7 cellular contexts compared by ENCODE assay signal in the genomic region with DNA sequence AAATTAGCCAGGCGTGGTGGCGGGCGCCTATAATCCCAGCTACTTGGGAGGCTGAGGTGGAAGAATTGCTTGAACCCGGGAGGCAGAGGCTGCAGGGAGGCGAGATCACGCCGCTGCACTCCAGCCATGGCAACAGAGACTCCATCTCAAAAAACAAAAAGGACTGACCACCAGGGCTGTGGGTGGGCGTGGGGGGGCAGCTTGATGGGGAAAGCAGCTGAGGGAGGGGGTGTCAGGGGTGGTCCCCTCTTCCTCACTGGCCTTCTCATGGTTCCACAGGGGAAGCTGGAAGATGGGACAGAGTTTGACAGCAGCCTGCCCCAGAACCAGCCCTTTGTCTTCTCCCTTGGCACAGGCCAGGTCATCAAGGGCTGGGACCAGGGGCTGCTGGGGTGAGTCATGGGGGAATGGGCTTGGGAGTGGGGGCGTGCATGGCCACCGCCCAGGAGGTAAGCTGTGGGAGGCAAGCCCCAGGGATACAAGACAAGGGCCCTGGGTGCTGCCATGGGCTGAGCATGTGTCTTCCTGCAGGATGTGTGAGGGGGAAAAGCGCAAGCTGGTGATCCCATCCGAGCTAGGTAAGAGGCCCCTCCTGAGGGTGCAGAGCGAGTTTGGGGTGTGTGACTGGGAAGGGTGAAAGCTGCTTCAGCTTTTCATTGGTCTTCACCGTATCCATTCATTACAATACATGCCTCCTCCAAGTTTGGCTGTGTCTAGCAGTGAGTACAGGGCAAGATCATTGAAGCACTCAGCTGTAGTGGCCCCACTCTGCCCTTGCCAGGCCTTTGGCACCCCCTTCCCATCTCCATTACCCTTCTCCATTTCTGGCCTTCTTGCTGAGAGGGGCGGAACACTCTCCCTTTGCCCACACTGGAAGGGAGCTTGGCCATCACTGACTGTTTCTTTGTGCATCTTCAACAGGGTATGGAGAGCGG. TPM values are rescaled to one million over a fixed set of nuclear protein-coding genes. Genes with fewer than 3 reads are reported as not detected.
DNase-seq lines count a peak whose midpoint lies in the region; FAIRE-seq and TF ChIP-seq lines count a peak whose summit lies in the region.

No MANE protein-coding gene starts in this region.

- no peak overlapping the region for H2BK12ac ChIP-seq in H9 (ENCODE audit: insufficient read length, low read depth, low read length)

- H4K5ac ChIP-seq in H9 (ENCODE audit: insufficient read length, low read depth, low read length), result no peak overlapping the region

- TF ChIP-seq CTCF in H9 (conservative IDR thresholded peaks at IDR 0.05) (no peak), SU-DHL-6 (IDR thresholded peaks at IDR 0.05; ENCODE audit: insufficient read depth, low read length, poor library complexity, severe bottlenecking) (no peak), fibroblast of pulmonary artery (IDR thresholded peaks at IDR 0.05; ENCODE audit: low read length, missing control alignments) (no peak)

- no peaks in the 10 kb centered on the region for H4K20me1 ChIP-seq in H9 (ENCODE audit: control insufficient read depth, insufficient read depth, insufficient read length)
- no peaks in the 10 kb centered on the region for H4K20me1 ChIP-seq in SU-DHL-6 (ENCODE audit: low read depth, low read length)

- H2AK5ac ChIP-seq in H9 (ENCODE audit: insufficient read length, low read length), result no peak overlapping the region

- H3T11ph ChIP-seq in H9 (ENCODE audit: low read length), result no peak overlapping the region

- DNase-seq in H9 (no peak), fibroblast of pulmonary artery (ENCODE audit: low read depth) (no peak), small intestine (no peak), HPDE6-E6E7 (ENCODE audit: extremely low spot score) (no peak), NCI-H1694 treated with DMSO at 0.1 percent for 48 hours (lab: John Stamatoyannopoulos, UW) (no peak)
- no peak for DNase-seq in effector CD8-positive, alpha-beta T cell (lab: John Stamatoyannopoulos, UW)

- H3K27me3 Mint-ChIP-seq in H9 (ENCODE audit: low read depth), result no peaks in the 10 kb centered on the region

- H3K79me2 ChIP-seq in H9 (ENCODE audit: insufficient read depth, low read length) (peaks cover 9% of the 10 kb centered on the region; the same call in 1 of the 2 replicates), SU-DHL-6 (ENCODE audit: insufficient read depth, low read length) (peaks cover 22% of the 10 kb centered on the region)

- H3K9me3 Mint-ChIP-seq in H9, result no peaks in the 10 kb centered on the region; a peak in 1 of 5 replicates

- H3K36me3 ChIP-seq in SU-DHL-6 (ENCODE audit: low read length), result no peaks in the 10 kb centered on the region
- H3K36me3 ChIP-seq in small intestine (ENCODE audit: control insufficient read depth in 2 of 2, insufficient read depth in 2 of 2, low read length in 2 of 2), result peaks cover 0 to 5% of the 10 kb centered on the region in 2 donors

- peaks cover 21% of the 10 kb centered on the region for H3K23me2 ChIP-seq in H9 (ENCODE audit: insufficient read length, low read depth, low read length, poor library complexity, severe bottlenecking)

- H3K4me3 Mint-ChIP-seq in H9, result peak overlapping the region; percentile 85 to 93

- no peak overlapping the region for H3K27ac ChIP-seq in H9 (ENCODE audit: insufficient read length, low read depth, low read length)
- H3K27ac ChIP-seq in SU-DHL-6 (ENCODE audit: low read depth, low read length), result peak overlapping the region; percentile 71
- peak overlapping the region; percentile 6 to 33 for H3K27ac ChIP-seq in small intestine (ENCODE audit: low read depth in 1 of 2, low read length in 1 of 2)

- H2BK5ac ChIP-seq in H9 (ENCODE audit: insufficient read length, low read length), result no peak overlapping the region

- no peaks in the 10 kb centered on the region for H3K9me2 ChIP-seq in SU-DHL-6 (replicated peaks; ENCODE audit: insufficient read depth, low read length)

- H3K36me3 Mint-ChIP-seq in H9 (ENCODE audit: insufficient read depth in 1 of 3, low read depth in 3 of 3), result peaks cover 13 to 33% (median 19%) of the 10 kb centered on the region in 3 experiments

- no peaks in the 10 kb centered on the region for H3K79me1 ChIP-seq in H9 (ENCODE audit: insufficient read depth, low read depth, low read length, poor library complexity, severe bottlenecking)

- no peak overlapping the region for H2BK20ac ChIP-seq in H9 (ENCODE audit: low read depth, low read length, poor library complexity, severe bottlenecking)

- H3F3A ChIP-seq in SU-DHL-6 (ENCODE audit: insufficient read depth), result peaks cover 62% of the 10 kb centered on the region

- H3K4me2 ChIP-seq in H9 (ENCODE audit: insufficient read depth, insufficient read length, low read length), result peak overlapping the region; percentile 81
- peak overlapping the region; percentile 93 for H3K4me2 ChIP-seq in SU-DHL-6 (ENCODE audit: low read depth, low read length, poor library complexity, severe bottlenecking)

- H2AFZ ChIP-seq in H9 (ENCODE audit: low read length), result no peak overlapping the region
- H2AFZ ChIP-seq in SU-DHL-6 (ENCODE audit: low read depth, low read length, severe bottlenecking), result no peak overlapping the region

- H3K4me3 ChIP-seq in SU-DHL-6 (ENCODE audit: insufficient read depth, low read length, poor library complexity, severe bottlenecking) (no peak overlapping the region), fibroblast of pulmonary artery (replicated peaks; ENCODE audit: low read depth, low read length) (peak overlapping the region; percentile 84), small intestine (ENCODE audit: low read depth in 1 of 2, low read length in 2 of 2) (peak overlapping the region in 1 of 2 donors; percentile 97)

- H3K9me3 ChIP-seq in H9 (ENCODE audit: control insufficient read depth, low read depth, low read length) (no peaks in the 10 kb centered on the region), SU-DHL-6 (ENCODE audit: insufficient read depth, low read length) (no peaks in the 10 kb centered on the region), small intestine (ENCODE audit: control insufficient read depth, low read depth) (no peaks in the 10 kb centered on the region)

- no peaks in the 10 kb centered on the region for H3K27me3 ChIP-seq in H9 (ENCODE audit: insufficient read depth, low read length)
- no peaks in the 10 kb centered on the region for H3K27me3 ChIP-seq in SU-DHL-6 (ENCODE audit: low read length)
- H3K27me3 ChIP-seq in small intestine (ENCODE audit: control insufficient read depth in 2 of 2, insufficient read depth in 2 of 2, low read length in 2 of 2), result no peaks in the 10 kb centered on the region

- no peak overlapping the region for H2BK120ac ChIP-seq in H9 (ENCODE audit: low read depth, low read length, poor library complexity, severe bottlenecking)

- H3K4me1 Mint-ChIP-seq in H9, result peaks cover 27 to 33% of the 10 kb centered on the region in 2 experiments

- H3K56ac ChIP-seq in H9 (ENCODE audit: insufficient read length, low read depth, low read length), result no peak overlapping the region

- no peak overlapping the region for H4K8ac ChIP-seq in H9 (replicated peaks; ENCODE audit: insufficient read length, low read depth, low read length)

- H3K27ac Mint-ChIP-seq in H9, result peak overlapping the region; percentile 40 to 86 (median 75); a peak in 4 of 7 replicates

- no peak overlapping the region for H3K4ac ChIP-seq in H9 (ENCODE audit: low read depth, low read length)

- FAIRE-seq in small intestine (lab: Jason Lieb, UNC), result no peak

- no peak overlapping the region for H2BK15ac ChIP-seq in H9 (ENCODE audit: low read depth, low read length)

- H3K9ac ChIP-seq in H9 (ENCODE audit: extremely low read depth, insufficient read length, low read length) (no peak overlapping the region), SU-DHL-6 (ENCODE audit: low read length) (no peak overlapping the region)

- H3K14ac ChIP-seq in H9 (ENCODE audit: insufficient read depth, low read length), result no peak overlapping the region

- H3K18ac ChIP-seq in H9 (ENCODE audit: insufficient read length, low read depth, low read length), result no peak overlapping the region

- H4K91ac ChIP-seq in H9 (ENCODE audit: insufficient read length, low read depth, low read length), result no peak overlapping the region

- H3K4me1 ChIP-seq in H9 (ENCODE audit: insufficient read depth, low read length) (no peaks in the 10 kb centered on the region), small intestine (ENCODE audit: control insufficient read depth in 2 of 2, insufficient read depth in 1 of 2, low read depth in 1 of 2, low read length in 1 of 2) (no peaks in the 10 kb centered on the region)

- no peak overlapping the region for H3K23ac ChIP-seq in H9 (ENCODE audit: insufficient read length, low read depth, low read length)

- WGBS in H9 (ENCODE audit: extremely low coverage, insufficient read length, low lambda C conversion rate), result no CpG with 5 or more reads among the region's 16 CpGs
- 80 to 83% (median 82%) methylated on average over 14 to 16 of the region's 16 CpGs for WGBS in small intestine, 3 donors

RNA-seq across cellular contexts. Expression of a gene that starts 2.3 kb away (rescaled TPM):
- 36.5 and 41.0 TPM in 2 replicates for total RNA-seq in H9 (2021)
- polyA plus RNA-seq in small intestine, result 100 to 1,000 TPM; 199 to 268 (median 227) TPM

RNA-seq across cellular contexts. Expression of a gene that starts 3.6 kb away (rescaled TPM):
- 358 and 363 TPM in 2 replicates for total RNA-seq in H9 (2021)
- polyA plus RNA-seq in small intestine, result 100 to 1,000 TPM; 139 to 161 (median 147) TPM

RNA-seq across cellular contexts. Expression of a gene that starts 8.1 kb away (rescaled TPM):
- total RNA-seq in H9 (2021), result 79.3 and 80.2 TPM in 2 replicates
- 100 to 1,000 TPM; 108 to 191 (median 142) TPM for polyA plus RNA-seq in small intestine

RNA-seq across cellular contexts. Expression of a gene that starts 8.8 kb away (rescaled TPM):
- 57.1 and 57.7 TPM in 2 replicates for total RNA-seq in H9 (2021)
- 10 to 100 TPM; 34.8 to 59.7 (median 36.5) TPM for polyA plus RNA-seq in small intestine

RNA-seq across cellular contexts. Expression of a gene that starts 12.8 kb away (rescaled TPM):
- total RNA-seq in H9 (2021), result 21.0 and 24.2 TPM in 2 replicates
- polyA plus RNA-seq in small intestine, result 100 to 1,000 TPM in 2 of 3 donors, 10 to 100 TPM in 1; 50.6 to 164 (median 127) TPM
